In genomic region chr1:109499661-109500536, GRCh38 we compare ENCODE assay signal across 6 cellular contexts. TPM values are rescaled to one million over a fixed set of nuclear protein-coding genes. Genes with fewer than 3 reads are reported as not detected.
DNase-seq lines count a peak whose midpoint lies in the region; ATAC-seq and TF ChIP-seq lines count a peak whose summit lies in the region.

No MANE protein-coding gene starts in this region.

- no peak overlapping the region for H3K27ac Mint-ChIP-seq in central memory CD8-positive, alpha-beta T cell (ENCODE audit: low read depth)

- no peaks in the 10 kb centered on the region for H3K9me3 ChIP-seq in psoas muscle

- ATAC-seq in central memory CD8-positive, alpha-beta T cell (replicated peaks; ENCODE audit: extremely low read depth, poor library complexity, severe bottlenecking), result no peak
- ATAC-seq in psoas muscle (peak in 3 of 4 donors; percentile 33 to 62 (median 55)), GM19395 (IDR thresholded peaks at IDR 0.05; ENCODE audit: unreplicated experiment) (no peak)

- WGBS in psoas muscle, 3 donors, result 55 to 66% (median 59%) methylated on average over 4 of the region's 4 CpGs

- peaks cover 85% of the 10 kb centered on the region for H3K4me1 Mint-ChIP-seq in central memory CD8-positive, alpha-beta T cell

- peaks cover 16% of the 10 kb centered on the region for H3K4me1 ChIP-seq in psoas muscle

- intact Hi-C loops in psoas muscle (cut with DNase I), result no loop called here

- peak overlapping the region; percentile 65 for H3K27ac ChIP-seq in psoas muscle

- H3K27me3 ChIP-seq in psoas muscle (ENCODE audit: insufficient read depth in 3 of 3, low read length in 2 of 3), result no peaks in the 10 kb centered on the region

- H3K36me3 ChIP-seq in psoas muscle (ENCODE audit: insufficient read depth in 1 of 2, low read depth in 1 of 2), result peaks cover 0 to 48% of the 10 kb centered on the region in 2 donors

- no peaks in the 10 kb centered on the region for H3K27me3 Mint-ChIP-seq in central memory CD8-positive, alpha-beta T cell

- TF ChIP-seq CTCF in GM12875 (IDR thresholded peaks at IDR 0.05; ENCODE audit: borderline replicate concordance, insufficient read depth, low read depth, low read length) (peak; percentile 61), psoas muscle (IDR thresholded peaks at IDR 0.05) (peak; percentile 51)

- H3K9me3 Mint-ChIP-seq in central memory CD8-positive, alpha-beta T cell, result no peaks in the 10 kb centered on the region

- H3K4me3 Mint-ChIP-seq in central memory CD8-positive, alpha-beta T cell, result peak overlapping the region; percentile 75

- no peak overlapping the region for H3K4me3 ChIP-seq in GM12875 (ENCODE audit: low read depth, low read length)
- no peak overlapping the region for H3K4me3 ChIP-seq in psoas muscle

- DNase-seq in RKO (ENCODE audit: low spot score) (peak; percentile 48), psoas muscle (no peak), NCI-H2107 (lab: John Stamatoyannopoulos, UW) (no peak)
- peak in 1 of 2 donors; percentile 28 for DNase-seq in central memory CD8-positive, alpha-beta T cell (ENCODE audit: low spot score in 2 of 2)

- H3K36me3 Mint-ChIP-seq in central memory CD8-positive, alpha-beta T cell (ENCODE audit: insufficient read depth), result peaks cover 12% of the 10 kb centered on the region

RNA-seq across cellular contexts. Expression of gene CYB561D1, which starts 6.0 kb away (rescaled TPM):
- total RNA-seq in psoas muscle, result 1 to 10 TPM; 2.4 to 4.0 (median 3.7) TPM
- 10 to 100 TPM in 1 of 3 donors, 1 to 10 TPM in 2; 1.8 to 15.0 (median 3.5) TPM for polyA plus RNA-seq in psoas muscle

RNA-seq across cellular contexts. Expression of gene AMIGO1, which starts 9.6 kb away (rescaled TPM):
- total RNA-seq in psoas muscle, result 10 to 100 TPM in 3 of 4 donors, 1 to 10 TPM in 1; 8.7 to 16.6 (median 11.4) TPM
- polyA plus RNA-seq in psoas muscle, result 10 to 100 TPM in 1 of 3 donors, 1 to 10 TPM in 2; 3.1 to 16.0 (median 8.0) TPM

RNA-seq across cellular contexts. Expression of gene ATXN7L2, which starts 16.2 kb away (rescaled TPM):
- total RNA-seq in psoas muscle, result 10 to 100 TPM in 1 of 4 donors, 1 to 10 TPM in 3; 4.4 to 14.1 (median 8.4) TPM
- 1 to 10 TPM; 5.1 to 5.2 (median 5.1) TPM for polyA plus RNA-seq in psoas muscle

RNA-seq across cellular contexts. Expression of gene SYPL2, which starts 33.6 kb away (rescaled TPM):
- 100 to 1,000 TPM; 125 to 203 (median 163) TPM for total RNA-seq in psoas muscle
- 10 to 100 TPM; 35.3 to 67.8 (median 66.2) TPM for polyA plus RNA-seq in psoas muscle

RNA-seq across cellular contexts. Expression of gene GPR61, which starts 39.8 kb away (rescaled TPM):
- total RNA-seq in psoas muscle, result 1 to 10 TPM in 1 of 4 donors, under 1 TPM in 1, not detected in 2; 0.18 to 1.4 TPM
- under 1 TPM in 1 of 3 donors, not detected in 2; 0.10 TPM for polyA plus RNA-seq in psoas muscle

Comparison
In these comparisons a context has a peak if more than half of its experiments do, and no peak if none do; other contexts are left out.
1. ATAC-seq: peak in psoas muscle (3 of 4); none in central memory CD8-positive, alpha-beta T cell (single experiment) and GM19395 (single experiment).